Comparison of ENCODE assay signal across 2 cellular contexts in genomic region chr13:39037410-39037879, GRCh38.
TF ChIP-seq lines count a peak whose summit lies in the region.

No MANE protein-coding gene starts in this region.

TF ChIP-seq in IMR-90, 13 proteins besides CTCF, POLR2A, EP300 and RAD21:
- TF ChIP-seq MXI1 (IDR thresholded peaks at IDR 0.05; ENCODE audit: borderline replicate concordance, low read depth, low read length), result 0 out of 2 replicates have a peak, but pooled peaks have one; percentile 68
- no peak for TF ChIP-seq BHLHE40 (IDR thresholded peaks at IDR 0.05; ENCODE audit: low read depth, low read length)
- no peak for TF ChIP-seq SMC3 (IDR thresholded peaks at IDR 0.05; ENCODE audit: low read depth, low read length)
- no peak for TF ChIP-seq RFX5 (IDR thresholded peaks at IDR 0.05; ENCODE audit: low read depth, low read length)
- TF ChIP-seq RCOR1 (IDR thresholded peaks at IDR 0.05; ENCODE audit: insufficient replicate concordance, low read length), result no peak

TF ChIP-seq in HepG2, 621 proteins besides CTCF, POLR2A, EP300 and RAD21 (continues in another document):
- TF ChIP-seq ZBTB43 (CRISPR knock-in tag; conservative IDR thresholded peaks at IDR 0.05) (no peak), USF2 (IDR thresholded peaks at IDR 0.05; ENCODE audit: low read depth, low read length) (no peak), USF2 (CRISPR knock-in tag; IDR thresholded peaks at IDR 0.05; ENCODE audit: borderline replicate concordance) (no peak), RORA (CRISPR knock-in tag; IDR thresholded peaks at IDR 0.05) (no peak), ZNF691 (CRISPR knock-in tag; IDR thresholded peaks at IDR 0.05; ENCODE audit: borderline replicate concordance, low read depth) (no peak), KDM5B (CRISPR knock-in tag; IDR thresholded peaks at IDR 0.05; ENCODE audit: borderline replicate concordance) (no peak), ZNF768 (CRISPR knock-in tag; IDR thresholded peaks at IDR 0.05) (peak; percentile 49; the same call in 1 of the 2 replicates), CAMTA2 (CRISPR knock-in tag; IDR thresholded peaks at IDR 0.05; ENCODE audit: borderline replicate concordance) (no peak), TRAFD1 (CRISPR knock-in tag; IDR thresholded peaks at IDR 0.05; ENCODE audit: borderline replicate concordance) (no peak), ZNF432 (CRISPR knock-in tag; IDR thresholded peaks at IDR 0.05; ENCODE audit: borderline replicate concordance) (no peak), ZBTB42 (CRISPR knock-in tag; IDR thresholded peaks at IDR 0.05) (no peak), KLF16 (CRISPR knock-in tag; IDR thresholded peaks at IDR 0.05) (no peak), ZNF782 (CRISPR knock-in tag; IDR thresholded peaks at IDR 0.05; ENCODE audit: borderline replicate concordance) (no peak), ATF7-NPFF (CRISPR knock-in tag; IDR thresholded peaks at IDR 0.05; ENCODE audit: low read depth) (0 out of 2 replicates have a peak, but pooled peaks have one; percentile 9), SNRNP70 (IDR thresholded peaks at IDR 0.05; ENCODE audit: low read depth, low read length) (no peak), UBTF (CRISPR knock-in tag; IDR thresholded peaks at IDR 0.05) (peak; percentile 95), MTERF4 (CRISPR knock-in tag; IDR thresholded peaks at IDR 0.05) (no peak), EED (CRISPR knock-in tag; IDR thresholded peaks at IDR 0.05) (no peak), NR2F6 (IDR thresholded peaks at IDR 0.05) (no peak), NR2F6 (CRISPR knock-in tag; IDR thresholded peaks at IDR 0.05) (no peak), NR0B2 (CRISPR knock-in tag; IDR thresholded peaks at IDR 0.05) (no peak; the same call in 1 of the 2 replicates), FOXC1 (CRISPR knock-in tag; IDR thresholded peaks at IDR 0.05; ENCODE audit: borderline replicate concordance) (no peak), ERF (CRISPR knock-in tag; IDR thresholded peaks at IDR 0.05) (no peak), AHR (CRISPR knock-in tag; IDR thresholded peaks at IDR 0.05) (0 out of 2 replicates have a peak, but pooled peaks have one; percentile 4), XBP1 (CRISPR knock-in tag; IDR thresholded peaks at IDR 0.05) (no peak), NR2C2 (CRISPR knock-in tag; IDR thresholded peaks at IDR 0.05; ENCODE audit: borderline replicate concordance) (no peak), ZNF558 (CRISPR knock-in tag; IDR thresholded peaks at IDR 0.05; ENCODE audit: borderline replicate concordance) (no peak; the same call in 1 of the 2 replicates), SETDB1 (CRISPR knock-in tag; IDR thresholded peaks at IDR 0.05; ENCODE audit: borderline replicate concordance) (no peak), RFXAP (CRISPR knock-in tag; IDR thresholded peaks at IDR 0.05; ENCODE audit: borderline replicate concordance) (0 out of 2 replicates have a peak, but pooled peaks have one; percentile 27), ATF2 (CRISPR knock-in tag; IDR thresholded peaks at IDR 0.05) (no peak), ATF7 (IDR thresholded peaks at IDR 0.05) (no peak), ATF7 (CRISPR knock-in tag; IDR thresholded peaks at IDR 0.05) (no peak), AGO2 (optimal IDR thresholded peaks at IDR 0.05; ENCODE audit: low read depth, low read length) (peak; percentile 59), GMEB1 (CRISPR knock-in tag; IDR thresholded peaks at IDR 0.05; ENCODE audit: borderline replicate concordance) (no peak), ZNF232 (CRISPR knock-in tag; IDR thresholded peaks at IDR 0.05; ENCODE audit: borderline replicate concordance) (peak; percentile 48; the same call in 1 of the 2 replicates), ZBTB2 (CRISPR knock-in tag; IDR thresholded peaks at IDR 0.05; ENCODE audit: low read depth) (0 out of 2 replicates have a peak, but pooled peaks have one; percentile 13), SNAPC4 (CRISPR knock-in tag; IDR thresholded peaks at IDR 0.05) (no peak), PCBP1 (IDR thresholded peaks at IDR 0.05; ENCODE audit: borderline replicate concordance, low read depth, low read length) (no peak), MBNL3 (CRISPR knock-in tag; conservative IDR thresholded peaks at IDR 0.05) (no peak)
